ENCODE assay signal across 18 cellular contexts in the genomic region with DNA sequence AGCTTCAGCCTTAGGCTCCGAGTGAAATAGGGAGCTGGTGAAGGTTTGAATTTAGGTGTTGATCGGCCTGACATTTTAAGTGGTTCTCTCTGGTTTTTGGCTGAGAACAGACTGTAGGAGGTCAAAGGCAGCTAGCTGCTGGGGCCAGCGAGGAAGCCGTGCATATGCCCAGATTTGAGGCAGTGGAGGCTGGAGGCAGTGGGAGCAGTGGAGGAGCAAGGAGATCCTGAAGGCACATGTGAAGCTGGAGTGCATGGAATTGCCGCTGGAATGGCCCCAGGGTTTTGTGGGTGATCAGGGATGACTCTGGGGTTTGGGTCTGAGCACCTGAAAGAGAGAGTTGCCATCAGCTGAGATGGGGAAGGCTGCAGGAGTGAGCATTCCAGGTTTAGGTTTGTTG.
"Had no signal": no experiment of that assay in that cellular context is flagged by ENCODE, and none has a peak within 500 bp of the region (broad histone marks: within the 10 kb centered on the region; RNA-seq: fewer than 3 reads in every experiment).

No MANE protein-coding gene starts in this region.

- H3K36me3 Mint-ChIP-seq: activated CD4-positive, alpha-beta memory T cell treated with anti-CD3 and anti-CD28 coated beads for 36 hours; activated naive CD4-positive, alpha-beta T cell treated with anti-CD3 and anti-CD28 coated beads, Interleukin-2, amount 50 U/mL, for 24 hours had no signal

- H3K27ac ChIP-seq: coronary artery, hepatocyte, right lobe of liver, testis, upper lobe of left lung had no signal

- DNase-seq: activated B cell treated with CpG ODN at 0.5 μM for 24 hours; activated CD4-positive, alpha-beta memory T cell treated with anti-CD3 and anti-CD28 coated beads for 36 hours; activated CD4-positive, alpha-beta T cell treated with anti-CD3 and anti-CD28 coated beads for 4 hours; activated gamma-delta T cell treated with Interleukin-2 at 50 U/mL for 16 hours; left ventricle myocardium superior; nucleus accumbens; small intestine; stimulated activated CD4-positive, alpha-beta T cell treated with anti-CD3 and anti-CD28 coated beads, Interleukin-2, amount 100 ng/mL, for 24 hours; T1000; testis had no signal

- H3K4me1 ChIP-seq: testis, upper lobe of left lung had no signal

- H3K27me3 ChIP-seq: hepatocyte, right lobe of liver, testis, upper lobe of left lung had no signal

- H3K4me3 ChIP-seq: coronary artery, hepatocyte, right lobe of liver, testis, upper lobe of left lung had no signal

- H3K4me3 Mint-ChIP-seq: activated B cell treated with CpG ODN at 0.5 μM for 24 hours; activated CD4-positive, alpha-beta memory T cell treated with anti-CD3 and anti-CD28 coated beads for 36 hours; activated naive CD4-positive, alpha-beta T cell treated with anti-CD3 and anti-CD28 coated beads, Interleukin-2, amount 50 U/mL, for 24 hours; central memory CD8-positive, alpha-beta T cell; nephron; stimulated activated memory B cell treated with anti-CD40 and anti-IgM and Interleukin-4, amounts not matched to agents 10 μg/mL and 1 μg/mL and 100 μg/mL, for 72 hours had no signal

- H3K4me1 Mint-ChIP-seq: activated B cell treated with CpG ODN at 0.5 μM for 24 hours; activated naive CD4-positive, alpha-beta T cell treated with anti-CD3 and anti-CD28 coated beads, Interleukin-2, amount 50 U/mL, for 24 hours; central memory CD8-positive, alpha-beta T cell; nephron; stimulated activated memory B cell treated with anti-CD40 and anti-IgM and Interleukin-4, amounts not matched to agents 10 μg/mL and 1 μg/mL and 100 μg/mL, for 72 hours had no signal

- H3K4me2 ChIP-seq: hepatocyte had no signal

- H3K9me3 Mint-ChIP-seq: activated CD4-positive, alpha-beta memory T cell treated with anti-CD3 and anti-CD28 coated beads for 36 hours; activated naive CD4-positive, alpha-beta T cell treated with anti-CD3 and anti-CD28 coated beads, Interleukin-2, amount 50 U/mL, for 24 hours; central memory CD8-positive, alpha-beta T cell; stimulated activated memory B cell treated with anti-CD40 and anti-IgM and Interleukin-4, amounts not matched to agents 10 μg/mL and 1 μg/mL and 100 μg/mL, for 72 hours had no signal

- H3K79me2 ChIP-seq: hepatocyte had no signal

- H3K27me3 Mint-ChIP-seq: activated B cell treated with CpG ODN at 0.5 μM for 24 hours; activated naive CD4-positive, alpha-beta T cell treated with anti-CD3 and anti-CD28 coated beads, Interleukin-2, amount 50 U/mL, for 24 hours; stimulated activated memory B cell treated with anti-CD40 and anti-IgM and Interleukin-4, amounts not matched to agents 10 μg/mL and 1 μg/mL and 100 μg/mL, for 72 hours had no signal

- H3K27ac Mint-ChIP-seq: activated B cell treated with CpG ODN at 0.5 μM for 24 hours; activated CD4-positive, alpha-beta memory T cell treated with anti-CD3 and anti-CD28 coated beads for 36 hours; activated naive CD4-positive, alpha-beta T cell treated with anti-CD3 and anti-CD28 coated beads, Interleukin-2, amount 50 U/mL, for 24 hours; nephron; stimulated activated memory B cell treated with anti-CD40 and anti-IgM and Interleukin-4, amounts not matched to agents 10 μg/mL and 1 μg/mL and 100 μg/mL, for 72 hours had no signal

- H3K9me3 ChIP-seq: right lobe of liver, testis had no signal

- H2AFZ ChIP-seq: hepatocyte had no signal
